In genomic region chr1:197198911-197199310, GRCh38 we compare ENCODE assay signal across 8 cellular contexts. TPM values are rescaled to one million over a fixed set of nuclear protein-coding genes. Genes with fewer than 3 reads are reported as not detected.
DNase-seq lines count a peak whose midpoint lies in the region; ATAC-seq, FAIRE-seq and TF ChIP-seq lines count a peak whose summit lies in the region.

No MANE protein-coding gene starts in this region.

- CTCF ChIA-PET in activated naive CD4-positive, alpha-beta T cell treated with anti-CD3 and anti-CD28 coated beads, Interleukin-2, amount 10 ng/mL, durations not matched to agents 7 days and 5 days (lab: Charles Lee) = interaction anchor here (1.5 kb wide), 1 partner anchor 20 kb away, joined by 3 read pairs; no protein-coding TSS in a partner anchor

- no peaks in the 10 kb centered on the region for H3K36me3 ChIP-seq in subcutaneous abdominal adipose tissue (ENCODE audit: control insufficient read depth in 5 of 5, insufficient read depth in 5 of 5, low read length in 5 of 5)

- H3K36me3 Mint-ChIP-seq in activated naive CD4-positive, alpha-beta T cell treated with anti-CD3 and anti-CD28 coated beads, Interleukin-2, amount 10 ng/mL, durations not matched to agents 7 days and 5 days = peaks cover 18% of the 10 kb centered on the region
- H3K36me3 Mint-ChIP-seq in activated T-helper 17 cell treated with anti-CD3 and anti-CD28 coated beads, Interleukin-2, amount 50 U/mL, for 72 hours (ENCODE audit: low read depth) = peaks cover 27% of the 10 kb centered on the region
- H3K36me3 Mint-ChIP-seq in immature natural killer cell = no peaks in the 10 kb centered on the region

- ATAC-seq in activated T-helper 17 cell treated with anti-CD3 and anti-CD28 coated beads, Interleukin-2, amount 50 U/mL, for 72 hours (replicated peaks) = no peak

- no peaks in the 10 kb centered on the region for H3K9me3 ChIP-seq in subcutaneous abdominal adipose tissue (ENCODE audit: control insufficient read depth in 5 of 5, low read length in 5 of 5)

- H3K27ac ChIP-seq in subcutaneous abdominal adipose tissue (ENCODE audit: low read depth, low read length) = no peak overlapping the region

- no peaks in the 10 kb centered on the region for H3K9me3 Mint-ChIP-seq in activated naive CD4-positive, alpha-beta T cell treated with anti-CD3 and anti-CD28 coated beads, Interleukin-2, amount 10 ng/mL, durations not matched to agents 7 days and 5 days
- no peaks in the 10 kb centered on the region for H3K9me3 Mint-ChIP-seq in activated T-helper 17 cell treated with anti-CD3 and anti-CD28 coated beads, Interleukin-2, amount 50 U/mL, for 72 hours
- no peaks in the 10 kb centered on the region for H3K9me3 Mint-ChIP-seq in immature natural killer cell

- DNase-seq in activated naive CD4-positive, alpha-beta T cell treated with anti-CD3 and anti-CD28 coated beads, Interleukin-2, amount 10 ng/mL, durations not matched to agents 7 days and 5 days = no peak
- DNase-seq in activated naive CD4-positive, alpha-beta T cell treated with anti-CD3 and anti-CD28 coated beads, Interleukin-2, amount 50 U/mL, for 16 hours = no peak
- DNase-seq in immature natural killer cell = no peak
- DNase-seq in GM12891 (ENCODE audit: insufficient read length, low spot score) = no peak
- DNase-seq in amygdala (lab: John Stamatoyannopoulos, UW) = no peak
- no peak for DNase-seq in AG20443 (ENCODE audit: low spot score)

- H3K4me1 ChIP-seq in subcutaneous abdominal adipose tissue (ENCODE audit: control insufficient read depth in 5 of 5, insufficient read depth in 5 of 5, low read length in 5 of 5) = peaks cover 0 to 58% (median 51%) of the 10 kb centered on the region in 5 donors

- peak overlapping the region in 4 of 5 donors; percentile 20 to 32 (median 25) for H3K9ac ChIP-seq in subcutaneous abdominal adipose tissue (ENCODE audit: low read length in 5 of 5)

- no peak overlapping the region for H3K27ac Mint-ChIP-seq in activated naive CD4-positive, alpha-beta T cell treated with anti-CD3 and anti-CD28 coated beads, Interleukin-2, amount 10 ng/mL, durations not matched to agents 7 days and 5 days
- H3K27ac Mint-ChIP-seq in activated T-helper 17 cell treated with anti-CD3 and anti-CD28 coated beads, Interleukin-2, amount 50 U/mL, for 72 hours = peak overlapping the region; percentile 97
- H3K27ac Mint-ChIP-seq in immature natural killer cell = peak overlapping the region in 1 of 6 donors; percentile 18

- TF ChIP-seq POLR2A in GM12891 (IDR thresholded peaks at IDR 0.05; ENCODE audit: low read depth, low read length) = no peak

- H3K4me3 Mint-ChIP-seq in activated naive CD4-positive, alpha-beta T cell treated with anti-CD3 and anti-CD28 coated beads, Interleukin-2, amount 10 ng/mL, durations not matched to agents 7 days and 5 days = peak overlapping the region; percentile 98
- peak overlapping the region; percentile 99 for H3K4me3 Mint-ChIP-seq in activated T-helper 17 cell treated with anti-CD3 and anti-CD28 coated beads, Interleukin-2, amount 50 U/mL, for 72 hours
- H3K4me3 Mint-ChIP-seq in immature natural killer cell = peak overlapping the region; percentile 44 to 93 (median 91)

- H3K4me3 ChIP-seq in subcutaneous abdominal adipose tissue (ENCODE audit: low read depth in 1 of 5, low read length in 5 of 5) = peak overlapping the region; percentile 14 to 99 (median 57)

- peaks cover 65% of the 10 kb centered on the region for H3K4me1 Mint-ChIP-seq in activated naive CD4-positive, alpha-beta T cell treated with anti-CD3 and anti-CD28 coated beads, Interleukin-2, amount 10 ng/mL, durations not matched to agents 7 days and 5 days
- peaks cover 53% of the 10 kb centered on the region for H3K4me1 Mint-ChIP-seq in activated T-helper 17 cell treated with anti-CD3 and anti-CD28 coated beads, Interleukin-2, amount 50 U/mL, for 72 hours
- H3K4me1 Mint-ChIP-seq in immature natural killer cell = peaks cover 70 to 85% of the 10 kb centered on the region in 2 donors

- no peak for FAIRE-seq in GM12891 (lab: Jason Lieb, UNC)

- no peaks in the 10 kb centered on the region for H3K27me3 ChIP-seq in subcutaneous abdominal adipose tissue (ENCODE audit: control insufficient read depth in 5 of 5, insufficient read depth in 4 of 5, low read length in 5 of 5)

- H3K27me3 Mint-ChIP-seq in activated naive CD4-positive, alpha-beta T cell treated with anti-CD3 and anti-CD28 coated beads, Interleukin-2, amount 10 ng/mL, durations not matched to agents 7 days and 5 days = no peaks in the 10 kb centered on the region
- no peaks in the 10 kb centered on the region for H3K27me3 Mint-ChIP-seq in activated T-helper 17 cell treated with anti-CD3 and anti-CD28 coated beads, Interleukin-2, amount 50 U/mL, for 72 hours
- H3K27me3 Mint-ChIP-seq in immature natural killer cell (ENCODE audit: low read depth in 3 of 3) = peaks cover 6 to 11% (median 7%) of the 10 kb centered on the region in 3 donors

TF ChIP-seq in GM12891, 5 proteins besides CTCF, POLR2A, EP300 and RAD21:
- TF ChIP-seq PAX5 (IDR thresholded peaks at IDR 0.05; ENCODE audit: insufficient read depth, low read length, severe bottlenecking) = no peak
- no peak for TF ChIP-seq SPI1 (IDR thresholded peaks at IDR 0.05; ENCODE audit: low read depth, low read length)
- TF ChIP-seq POU2F2 (IDR thresholded peaks at IDR 0.05; ENCODE audit: low read depth, low read length) = no peak
- no peak for TF ChIP-seq TAF1 (IDR thresholded peaks at IDR 0.05; ENCODE audit: low read depth, low read length)
- no peak for TF ChIP-seq POLR2AphosphoS5 (IDR thresholded peaks at IDR 0.05; ENCODE audit: low read depth, low read length)

RNA-seq across cellular contexts. Expression of gene ZBTB41, which starts 2.2 kb away (rescaled TPM):
- total RNA-seq in activated T-helper 17 cell treated with anti-CD3 and anti-CD28 coated beads, Interleukin-2, amount 50 U/mL, for 72 hours = 10 to 100 TPM in 1 of 2 donors, 1 to 10 TPM in 1; 5.9 to 13.4 TPM
- polyA plus RNA-seq in immature natural killer cell = 1 to 10 TPM; 1.1 to 3.6 (median 1.2) TPM
- polyA plus RNA-seq in GM12891 (2012; ENCODE audit: low read depth, missing spikeins) = 0.72 TPM

RNA-seq across cellular contexts. Expression of gene ASPM, which starts 52.4 kb away (rescaled TPM):
- total RNA-seq in activated T-helper 17 cell treated with anti-CD3 and anti-CD28 coated beads, Interleukin-2, amount 50 U/mL, for 72 hours = 10 to 100 TPM; 59.0 to 61.5 TPM
- polyA plus RNA-seq in immature natural killer cell = under 1 TPM in 1 of 3 donors, not detected in 2; 0.30 TPM
- polyA plus RNA-seq in GM12891 (2012; ENCODE audit: low read depth, missing spikeins) = 8.4 TPM
